In the genomic region with DNA sequence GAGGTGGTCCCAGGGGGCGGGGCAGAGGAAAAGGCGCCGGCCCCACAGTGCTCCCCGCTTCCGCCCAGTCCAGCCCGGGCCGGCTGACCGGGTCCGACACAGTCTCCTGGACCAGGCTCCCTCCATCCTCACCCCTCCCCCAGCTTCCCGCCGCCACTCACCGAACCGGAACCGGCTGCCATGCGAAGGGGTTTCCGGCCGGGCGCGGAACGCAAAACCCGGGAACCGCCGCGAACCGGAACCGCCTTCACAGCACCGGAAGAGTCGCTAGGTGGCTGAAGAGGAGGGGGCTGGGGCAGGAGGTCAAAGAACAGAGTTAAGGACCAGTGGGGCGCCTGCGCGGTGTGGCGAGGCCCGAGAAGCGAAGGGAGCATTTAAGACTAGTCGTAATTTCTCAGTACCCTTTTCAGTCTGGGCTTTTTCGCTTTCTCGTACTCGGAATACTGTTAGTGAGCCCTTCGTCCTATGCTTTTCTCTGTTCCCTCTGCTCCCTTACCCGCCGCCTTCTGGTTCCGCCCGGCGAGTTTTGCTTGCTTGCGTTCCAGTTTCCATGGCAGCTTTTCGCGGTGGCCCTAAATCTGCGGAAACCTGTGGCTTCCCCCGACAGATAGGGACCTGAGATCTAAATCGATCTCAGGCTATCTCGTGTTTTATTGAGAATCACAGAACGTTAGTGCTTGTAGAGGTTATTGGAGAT, we compare ENCODE assay signal across 8 cellular contexts. TPM values are rescaled to one million over a fixed set of nuclear protein-coding genes. Genes with fewer than 3 reads are reported as not detected.
A peak's percentile ranks its signal among the peaks of the same experiment; 100 is the strongest.
DNase-seq lines count a peak whose midpoint lies in the region; ATAC-seq and TF ChIP-seq lines count a peak whose summit lies in the region.

Gene SENP1 (minus strand): TSS at position 213 of the 697 bp plus-strand sequence. CDS start 4,607 bp downstream, outside the sequence.

- H3K36me3 Mint-ChIP-seq in activated naive CD4-positive, alpha-beta T cell treated with anti-CD3 and anti-CD28 coated beads, Interleukin-2, amount 50 U/mL, for 24 hours, result no peaks in the 10 kb centered on the region

- no peaks in the 10 kb centered on the region for H3K9me3 Mint-ChIP-seq in activated naive CD4-positive, alpha-beta T cell treated with anti-CD3 and anti-CD28 coated beads, Interleukin-2, amount 50 U/mL, for 24 hours

- peak; percentile 67 for DNase-seq in GM04504 (ENCODE audit: low read depth)
- DNase-seq in NCI-H1048 (lab: John Stamatoyannopoulos, UW), result peak; percentile 63
- DNase-seq in globus pallidus (ENCODE audit: low spot score), result peak; percentile 88
- peak; percentile 65 for DNase-seq in omental fat pad (ENCODE audit: low spot score)

- peak within 1 kb of the TSS; percentile 95 for H3K4me3 Mint-ChIP-seq in activated naive CD4-positive, alpha-beta T cell treated with anti-CD3 and anti-CD28 coated beads, Interleukin-2, amount 50 U/mL, for 24 hours

- peak; percentile 76 for ATAC-seq in HG02571 (IDR thresholded peaks at IDR 0.05; ENCODE audit: unreplicated experiment)
- ATAC-seq in SK-N-SH treated with all-trans-retinoic acid at 6 μM for 48 hours, result peak; percentile 91
- peak; percentile 97 for ATAC-seq in omental fat pad (ENCODE audit: low FRiP score)

- no peaks in the 10 kb centered on the region for H3K27me3 Mint-ChIP-seq in activated naive CD4-positive, alpha-beta T cell treated with anti-CD3 and anti-CD28 coated beads, Interleukin-2, amount 50 U/mL, for 24 hours

- peaks cover 58% of the 10 kb centered on the region for H3K4me1 Mint-ChIP-seq in activated naive CD4-positive, alpha-beta T cell treated with anti-CD3 and anti-CD28 coated beads, Interleukin-2, amount 50 U/mL, for 24 hours

- H3K27ac ChIP-seq in temporal lobe (ENCODE audit: low read depth, low read length), result peak within 1 kb of the TSS; percentile 85

- TF ChIP-seq CTCF in omental fat pad (IDR thresholded peaks at IDR 0.05), result no peak

- H3K27ac Mint-ChIP-seq in activated naive CD4-positive, alpha-beta T cell treated with anti-CD3 and anti-CD28 coated beads, Interleukin-2, amount 50 U/mL, for 24 hours, result peak within 1 kb of the TSS; percentile 99

TF ChIP-seq in SK-N-SH treated with all-trans-retinoic acid at 6 μM for 48 hours, 23 proteins besides CTCF, POLR2A, EP300 and RAD21:
- peak; percentile 78; the same call in 1 of the 2 replicates for TF ChIP-seq POU6F1 (CRISPR knock-in tag; IDR thresholded peaks at IDR 0.05; ENCODE audit: borderline replicate concordance, low read depth)
- TF ChIP-seq ISL1 (CRISPR knock-in tag; IDR thresholded peaks at IDR 0.05), result no peak
- TF ChIP-seq ZNF8 (CRISPR knock-in tag; IDR thresholded peaks at IDR 0.05), result no peak
- TF ChIP-seq, protein P1, sequence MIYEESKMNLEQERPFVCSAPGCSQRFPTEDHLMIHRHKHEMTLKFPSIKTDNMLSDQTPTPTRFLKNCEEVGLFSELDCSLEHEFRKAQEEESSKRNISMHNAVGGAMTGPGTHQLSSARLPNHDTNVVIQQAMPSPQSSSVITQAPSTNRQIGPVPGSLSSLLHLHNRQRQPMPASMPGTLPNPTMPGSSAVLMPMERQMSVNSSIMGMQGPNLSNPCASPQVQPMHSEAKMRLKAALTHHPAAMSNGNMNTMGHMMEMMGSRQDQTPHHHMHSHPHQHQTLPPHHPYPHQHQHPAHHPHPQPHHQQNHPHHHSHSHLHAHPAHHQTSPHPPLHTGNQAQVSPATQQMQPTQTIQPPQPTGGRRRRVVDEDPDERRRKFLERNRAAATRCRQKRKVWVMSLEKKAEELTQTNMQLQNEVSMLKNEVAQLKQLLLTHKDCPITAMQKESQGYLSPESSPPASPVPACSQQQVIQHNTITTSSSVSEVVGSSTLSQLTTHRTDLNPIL (CRISPR knock-in tag; IDR thresholded peaks at IDR 0.05; ENCODE audit: low read depth), result no peak
- TF ChIP-seq CSDC2 (CRISPR knock-in tag; IDR thresholded peaks at IDR 0.05), result 0 out of 2 replicates have a peak, but pooled peaks have one; percentile 43
- 0 out of 2 replicates have a peak, but pooled peaks have one; percentile 47 for TF ChIP-seq ZFP3 (CRISPR knock-in tag; IDR thresholded peaks at IDR 0.05)

RNA-seq across cellular contexts. Expression of gene SENP1, which starts in this region (rescaled TPM):
- 10 to 100 TPM; 13.6 to 23.0 (median 18.2) TPM for total RNA-seq in omental fat pad
- 25.1 TPM for total RNA-seq in temporal lobe

Comparison
In these comparisons a context has a peak if more than half of its experiments do, and no peak if none do; other contexts are left out.
1. Peak in every context shown above with its lines: DNase-seq, ATAC-seq and H3K27ac ChIP-seq.